20 cellular contexts compared by ENCODE assay signal in the genomic region with DNA sequence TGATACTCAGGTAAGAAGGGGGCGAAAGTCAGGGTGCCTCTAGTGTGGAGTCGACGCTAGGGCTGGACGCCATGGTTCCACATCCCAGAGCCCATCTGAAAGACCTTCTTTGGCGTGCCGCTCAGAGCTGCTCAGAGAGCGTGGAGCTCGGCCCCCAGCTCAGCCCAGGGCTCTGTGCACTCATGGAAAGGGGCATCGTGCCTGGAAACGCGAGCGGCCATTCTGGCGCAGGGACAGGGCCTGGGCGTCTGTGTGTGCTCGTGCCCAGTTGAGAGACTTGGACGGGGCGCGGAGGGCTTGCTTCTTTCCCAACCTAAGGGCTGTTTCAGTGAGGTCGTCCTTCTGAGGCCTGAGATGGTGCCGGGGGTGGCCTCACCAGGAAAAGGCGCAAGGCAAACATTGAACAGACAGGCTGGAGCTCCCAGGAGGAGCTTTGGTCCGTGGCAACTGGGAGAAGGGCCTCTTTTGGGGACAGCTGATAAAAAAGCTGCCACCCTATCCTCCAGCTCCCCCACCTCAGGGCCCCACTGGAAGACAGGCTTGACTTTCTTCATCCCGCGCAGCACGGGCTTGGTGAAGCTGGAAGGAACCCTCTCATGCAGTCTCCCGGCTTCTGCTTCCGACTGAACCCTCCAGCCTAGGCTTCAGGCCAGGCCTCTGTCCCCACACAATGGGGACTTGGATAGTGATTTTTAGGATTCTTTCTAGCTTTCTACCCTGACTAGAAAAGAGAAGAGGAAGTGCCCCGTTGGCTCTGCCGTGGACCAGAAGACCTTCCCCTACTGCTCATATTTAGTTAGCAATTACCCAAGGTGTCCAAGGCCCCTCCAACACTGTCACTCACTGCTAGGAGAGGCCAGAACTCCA.
DNase-seq lines count a peak whose midpoint lies in the region; ATAC-seq, FAIRE-seq and TF ChIP-seq lines count a peak whose summit lies in the region.
"Had no signal": no experiment of that assay in that cellular context is flagged by ENCODE, and none has a peak within 500 bp of the region (broad histone marks: within the 10 kb centered on the region; RNA-seq: fewer than 3 reads in every experiment).

No MANE protein-coding gene starts in this region.

- H3K27me3 ChIP-seq in HUES64 (ENCODE audit: insufficient read depth, low read length) (no peaks in the 10 kb centered on the region), HepG2 (ENCODE audit: control insufficient read depth in 1 of 2, insufficient read depth in 2 of 2, low read length in 2 of 2) (no peaks in the 10 kb centered on the region), pancreas (no peaks in the 10 kb centered on the region)
- H3K27me3 ChIP-seq: foreskin keratinocyte, vagina had no signal

- TF ChIP-seq EP300 in HepG2 (IDR thresholded peaks at IDR 0.05; ENCODE audit: low read depth in 2 of 2, low read length in 2 of 2) = no peak
- no peak for TF ChIP-seq EP300 in HepG2 (CRISPR knock-in tag; IDR thresholded peaks at IDR 0.05; ENCODE audit: borderline replicate concordance)

- H3K4me3 Mint-ChIP-seq in T-helper 17 cell = no peak overlapping the region
- no peak overlapping the region for H3K4me3 Mint-ChIP-seq in activated naive CD4-positive, alpha-beta T cell treated with anti-CD3 and anti-CD28 coated beads, Interleukin-2, amount 10 ng/mL, durations not matched to agents 7 days and 5 days
- H3K4me3 Mint-ChIP-seq: activated CD4-positive, alpha-beta memory T cell treated with anti-CD3 and anti-CD28 coated beads for 36 hours; activated naive CD4-positive, alpha-beta T cell treated with anti-CD3 and anti-CD28 coated beads for 36 hours had no signal

- H3K9me3 ChIP-seq in HUES64 (ENCODE audit: insufficient read depth, low read depth, low read length) = no peaks in the 10 kb centered on the region
- H3K9me3 ChIP-seq in T-helper 17 cell (ENCODE audit: control insufficient read depth, low read length, poor library complexity, severe bottlenecking) = no peaks in the 10 kb centered on the region
- H3K9me3 ChIP-seq in HepG2 (ENCODE audit: low read length) = no peaks in the 10 kb centered on the region
- H3K9me3 ChIP-seq in pancreas = no peaks in the 10 kb centered on the region
- H3K9me3 ChIP-seq: vagina had no signal

- H3K4me1 Mint-ChIP-seq in T-helper 17 cell = peaks cover 16% of the 10 kb centered on the region
- peaks cover 20% of the 10 kb centered on the region for H3K4me1 Mint-ChIP-seq in activated naive CD4-positive, alpha-beta T cell treated with anti-CD3 and anti-CD28 coated beads, Interleukin-2, amount 10 ng/mL, durations not matched to agents 7 days and 5 days

- TF ChIP-seq CTCF in HepG2 (CRISPR knock-in tag; IDR thresholded peaks at IDR 0.05) (no peak), pancreas (IDR thresholded peaks at IDR 0.05) (no peak)

- peak overlapping the region; percentile 78 for H3K27ac Mint-ChIP-seq in T-helper 17 cell
- no peak overlapping the region for H3K27ac Mint-ChIP-seq in activated naive CD4-positive, alpha-beta T cell treated with anti-CD3 and anti-CD28 coated beads, Interleukin-2, amount 10 ng/mL, durations not matched to agents 7 days and 5 days
- H3K27ac Mint-ChIP-seq: activated CD4-positive, alpha-beta memory T cell treated with anti-CD3 and anti-CD28 coated beads for 36 hours; activated naive CD4-positive, alpha-beta T cell treated with anti-CD3 and anti-CD28 coated beads for 36 hours had no signal

- no peak for DNase-seq in T-helper 17 cell
- no peak for DNase-seq in HepG2 (ENCODE audit: low spot score)
- DNase-seq in pancreas = no peak
- no peak for DNase-seq in activated naive CD4-positive, alpha-beta T cell treated with anti-CD3 and anti-CD28 coated beads, Interleukin-2, amount 10 ng/mL, durations not matched to agents 7 days and 5 days
- DNase-seq in NCI-H1436 (lab: John Stamatoyannopoulos, UW) = no peak
- no peak for DNase-seq in effector CD4-positive, alpha-beta T cell
- DNase-seq: activated CD4-positive, alpha-beta memory T cell treated with anti-CD3 and anti-CD28 coated beads for 36 hours; activated naive CD4-positive, alpha-beta T cell treated with anti-CD3 and anti-CD28 coated beads for 36 hours; cortex of kidney; EL; foreskin keratinocyte; HCEC 1CT; NCI-H1694; NCI-H345; NK-92 treated with Interleukin-12 subunit alpha and Interleukin-12 subunit beta, amount 100 ng/mL, for 24 hours; stimulated activated CD4-positive, alpha-beta T cell treated with anti-CD3 and anti-CD28 coated beads, Interleukin-4, amount 100 ng/mL, for 1 hour; T-helper 1 cell had no signal

- WGBS in HUES64 = 96% methylated on average over 29 of the region's 29 CpGs
- WGBS in HepG2 (ENCODE audit: low lambda C conversion rate) = 71% methylated on average over 19 of the region's 29 CpGs
- WGBS in pancreas, 2 donors = 88 to 89% methylated on average over 27 to 29 of the region's 29 CpGs

- CTCF ChIA-PET in HepG2 (lab: Yijun Ruan, JAX; ENCODE audit: low intra/inter-chr PET ratio, low total read pairs) = interaction anchor here (0.8 kb wide), 1 partner anchor 8 kb away, joined by 5 read pairs; no protein-coding TSS in a partner anchor
- CTCF ChIA-PET in activated naive CD4-positive, alpha-beta T cell treated with anti-CD3 and anti-CD28 coated beads, Interleukin-2, amount 10 ng/mL, durations not matched to agents 7 days and 5 days (lab: Charles Lee) = interaction anchor here (0.9 to 25.5 kb wide), 4 partner anchors 8 to 352 kb away, joined by 3 to 506 read pairs (median 82); no protein-coding TSS in a partner anchor

- peak overlapping the region; percentile 67 for H3K4me2 ChIP-seq in HepG2 (ENCODE audit: low read depth, low read length)

- H3K36me3 ChIP-seq in HUES64 (ENCODE audit: insufficient read depth, low read length) (no peaks in the 10 kb centered on the region), HepG2 (replicated peaks in 1 of 2; ENCODE audit: control insufficient read depth in 1 of 2, insufficient read depth in 2 of 2, low read length in 2 of 2) (peaks cover 2 to 6% of the 10 kb centered on the region in 2 experiments; a peak in 3 of 5 replicates), pancreas (no peaks in the 10 kb centered on the region)
- H3K36me3 ChIP-seq: vagina had no signal

- no peak overlapping the region for H2AFZ ChIP-seq in HepG2 (ENCODE audit: low read length)

- no peak overlapping the region for H3K9ac ChIP-seq in HUES64 (ENCODE audit: low read depth, low read length)
- peak overlapping the region; percentile 65 for H3K9ac ChIP-seq in HepG2 (ENCODE audit: insufficient read depth, low read depth, low read length)

- H3K27ac ChIP-seq in HUES64 (ENCODE audit: low read depth, low read length) (peak overlapping the region; percentile 16; the same call in 1 of the 2 replicates), HepG2 (ENCODE audit: extremely low read length, insufficient read depth, low read length) (peak overlapping the region; percentile 84), pancreas (peak overlapping the region; percentile 52 to 86 (median 72))
- H3K27ac ChIP-seq: foreskin keratinocyte, vagina had no signal

- ATAC-seq in T-helper 17 cell (no peak), HepG2 (peak; percentile 50), pancreas (no peak)
- ATAC-seq: foreskin keratinocyte had no signal

- no peak; a peak in 1 of 4 replicates for TF ChIP-seq POLR2A in HepG2 (IDR thresholded peaks at IDR 0.05; ENCODE audit: insufficient read depth in 1 of 2, low read depth in 2 of 2, low read length in 2 of 2)

- in situ Hi-C loops in HepG2 (cut with HindIII; ENCODE audit: extremely low pct_ligation_motif_present, low pct_unique_long_range_greater_than_20kb) = no loop called here

- H3K4me1 ChIP-seq in HUES64 (ENCODE audit: insufficient read depth, low read length) (peaks cover 12% of the 10 kb centered on the region), HepG2 (ENCODE audit: insufficient read depth, low read length) (peaks cover 100% of the 10 kb centered on the region), pancreas (peaks cover 18 to 43% (median 26%) of the 10 kb centered on the region in 3 donors)

- FAIRE-seq in HepG2 (lab: Jason Lieb, UNC) (no peak), pancreas (lab: Jason Lieb, UNC) (no peak)

- no peaks in the 10 kb centered on the region for H3K36me3 Mint-ChIP-seq in T-helper 17 cell (ENCODE audit: low read depth)
- no peaks in the 10 kb centered on the region for H3K36me3 Mint-ChIP-seq in activated naive CD4-positive, alpha-beta T cell treated with anti-CD3 and anti-CD28 coated beads, Interleukin-2, amount 10 ng/mL, durations not matched to agents 7 days and 5 days
- H3K36me3 Mint-ChIP-seq: activated CD4-positive, alpha-beta memory T cell treated with anti-CD3 and anti-CD28 coated beads for 36 hours had no signal

- BruUV-seq in HepG2 (replicated peaks; lab: Mats Ljungman, UMichigan) = no TSS peak

- peaks cover 39% of the 10 kb centered on the region for H3K79me2 ChIP-seq in HepG2 (ENCODE audit: insufficient read depth, low read length)

- intact Hi-C loops in HepG2 (cut with micrococcal nuclease; ENCODE audit: unreplicated experiment) (no loop called here), pancreas (cut with DNase I) (no loop called here)

- no peak overlapping the region for H3K4me3 ChIP-seq in HUES64 (ENCODE audit: low read length)
- H3K4me3 ChIP-seq in HepG2 (replicated peaks in 1 of 3; ENCODE audit: insufficient read depth in 1 of 3, low read depth in 2 of 3, low read length in 3 of 3) = peak overlapping the region in 2 of 3 experiments; percentile 9 to 48; a peak in 3 of 6 replicates
- no peak overlapping the region for H3K4me3 ChIP-seq in pancreas
- H3K4me3 ChIP-seq: skin epidermis, vagina had no signal

- POLR2A ChIA-PET in HepG2 (lab: Yijun Ruan, JAX) = interaction anchor here (0.7 to 6.5 kb wide), 16 partner anchors 9 to 383 kb away, joined by 3 to 65 read pairs (median 5); partner anchors contain the start of genes ATP1A1 and MAB21L3

- no peak for TF ChIP-seq RAD21 in HepG2 (CRISPR knock-in tag; IDR thresholded peaks at IDR 0.05)

- no peaks in the 10 kb centered on the region for H3K9me3 Mint-ChIP-seq in activated naive CD4-positive, alpha-beta T cell treated with anti-CD3 and anti-CD28 coated beads, Interleukin-2, amount 10 ng/mL, durations not matched to agents 7 days and 5 days
- H3K9me3 Mint-ChIP-seq: activated CD4-positive, alpha-beta memory T cell treated with anti-CD3 and anti-CD28 coated beads for 36 hours; activated naive CD4-positive, alpha-beta T cell treated with anti-CD3 and anti-CD28 coated beads for 36 hours had no signal

- H4K20me1 ChIP-seq in HepG2 (ENCODE audit: insufficient read depth, low read length) = no peaks in the 10 kb centered on the region

- H3K27me3 Mint-ChIP-seq in T-helper 17 cell = no peaks in the 10 kb centered on the region
- peaks cover 3% of the 10 kb centered on the region for H3K27me3 Mint-ChIP-seq in activated naive CD4-positive, alpha-beta T cell treated with anti-CD3 and anti-CD28 coated beads, Interleukin-2, amount 10 ng/mL, durations not matched to agents 7 days and 5 days
- H3K27me3 Mint-ChIP-seq: activated CD4-positive, alpha-beta memory T cell treated with anti-CD3 and anti-CD28 coated beads for 36 hours had no signal

TF ChIP-seq in HepG2, 621 proteins besides CTCF, POLR2A, EP300 and RAD21 (continues in another document):
- TF ChIP-seq PITX1 (CRISPR knock-in tag; IDR thresholded peaks at IDR 0.05) = no peak; the same call in 1 of the 2 replicates

Comparison
In these comparisons a context has a peak if more than half of its experiments do, and no peak if none do; other contexts are left out.
1. H3K27ac ChIP-seq: peak in every context shown above with its lines; median percentile 84 in HepG2; 72 in pancreas; 16 in HUES64.
2. H3K4me3 ChIP-seq: peak in HepG2 (2 of 3); none in HUES64 (single experiment) and pancreas (0 of 4).